In the genomic region with DNA sequence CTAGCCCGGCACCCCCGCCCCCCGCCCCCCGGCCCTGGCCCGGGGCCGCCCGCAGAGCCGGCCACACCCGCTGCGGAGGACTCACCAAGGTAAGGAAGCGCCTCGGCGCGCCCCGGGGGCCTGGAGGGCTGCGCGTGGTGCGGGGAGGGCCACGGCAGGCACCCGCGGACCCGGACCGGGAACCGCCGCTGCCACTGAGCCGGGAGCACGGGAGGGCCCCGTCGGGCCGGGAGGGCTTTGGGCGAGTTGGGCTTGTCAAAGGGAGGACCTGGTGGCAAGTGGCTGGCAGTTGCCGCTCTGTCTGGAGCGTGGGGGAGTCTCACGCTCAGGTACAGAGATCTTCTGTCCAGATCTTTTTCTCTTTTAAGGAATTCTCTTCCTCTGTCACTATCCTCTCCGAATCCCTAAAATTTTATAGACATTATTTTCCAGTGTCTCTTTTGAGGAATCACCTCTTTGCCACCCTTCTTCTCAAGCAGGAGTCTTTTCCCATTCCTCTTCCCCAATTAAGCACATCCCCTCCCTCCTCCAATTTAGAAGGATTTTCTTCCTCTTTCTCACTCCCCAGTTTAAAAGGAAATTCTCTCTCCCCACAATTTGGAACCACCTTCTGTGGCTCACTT, we compare ENCODE assay signal across 12 cellular contexts. TPM values are rescaled to one million over a fixed set of nuclear protein-coding genes. Genes with fewer than 3 reads are reported as not detected.
DNase-seq lines count a peak whose midpoint lies in the region; ATAC-seq and TF ChIP-seq lines count a peak whose summit lies in the region.
"Had no signal": no experiment of that assay in that cellular context is flagged by ENCODE, and none has a peak within 500 bp of the region (broad histone marks: within the 10 kb centered on the region; RNA-seq: fewer than 3 reads in every experiment).

No MANE protein-coding gene starts in this region.

- H3K36me3 ChIP-seq in tibial artery = no peaks in the 10 kb centered on the region
- H3K36me3 ChIP-seq: tibial nerve had no signal

- no peaks in the 10 kb centered on the region for H3K9me3 Mint-ChIP-seq in activated naive CD4-positive, alpha-beta T cell treated with anti-CD3 and anti-CD28 coated beads, Interleukin-2, amount 50 U/mL, for 24 hours
- H3K9me3 Mint-ChIP-seq in immature natural killer cell = peaks cover 0 to 5% (median 0%) of the 10 kb centered on the region in 6 donors

- H3K27me3 ChIP-seq in tibial artery = peaks cover 0 to 95% of the 10 kb centered on the region in 2 donors

- H3K27ac ChIP-seq in tibial artery = no peak overlapping the region
- H3K27ac ChIP-seq: tibial nerve had no signal

- intact Hi-C loops in tibial artery (cut with DNase I; ENCODE audit: low total_unique reads) = no loop called here

- H3K27ac Mint-ChIP-seq in activated naive CD4-positive, alpha-beta T cell treated with anti-CD3 and anti-CD28 coated beads, Interleukin-2, amount 50 U/mL, for 24 hours = peak overlapping the region; percentile 38
- H3K27ac Mint-ChIP-seq in T-helper 17 cell = no peak overlapping the region
- H3K27ac Mint-ChIP-seq in immature natural killer cell = no peak overlapping the region

- H3K9me3 ChIP-seq in T-helper 17 cell (ENCODE audit: control insufficient read depth, low read length, poor library complexity, severe bottlenecking) (no peaks in the 10 kb centered on the region), tibial artery (no peaks in the 10 kb centered on the region)
- H3K9me3 ChIP-seq: tibial nerve had no signal

- no peak for ATAC-seq in T-helper 17 cell
- no peak for ATAC-seq in GM21381 (IDR thresholded peaks at IDR 0.05; ENCODE audit: unreplicated experiment)
- ATAC-seq in GM21786 (IDR thresholded peaks at IDR 0.05; ENCODE audit: unreplicated experiment) = no peak

- H3K27me3 Mint-ChIP-seq in activated naive CD4-positive, alpha-beta T cell treated with anti-CD3 and anti-CD28 coated beads, Interleukin-2, amount 50 U/mL, for 24 hours = peaks cover 70% of the 10 kb centered on the region
- H3K27me3 Mint-ChIP-seq in T-helper 17 cell (peaks cover 92% of the 10 kb centered on the region), immature natural killer cell (ENCODE audit: low read depth in 3 of 3) (peaks cover 30 to 57% (median 34%) of the 10 kb centered on the region in 3 donors)

- H3K36me3 Mint-ChIP-seq in activated naive CD4-positive, alpha-beta T cell treated with anti-CD3 and anti-CD28 coated beads, Interleukin-2, amount 50 U/mL, for 24 hours = no peaks in the 10 kb centered on the region
- peaks cover 13% of the 10 kb centered on the region for H3K36me3 Mint-ChIP-seq in T-helper 17 cell (ENCODE audit: low read depth)
- no peaks in the 10 kb centered on the region for H3K36me3 Mint-ChIP-seq in immature natural killer cell

- DNase-seq in activated naive CD4-positive, alpha-beta T cell (lab: John Stamatoyannopoulos, UW) = no peak
- DNase-seq in T-helper 17 cell (no peak), immature natural killer cell (no peak), tibial artery (peak in 1 of 2 donors; percentile 56), GM13977 (ENCODE audit: low spot score) (no peak)
- DNase-seq: activated CD4-positive, CD25-positive, alpha-beta regulatory T cell; KBM-7 had no signal

- H3K4me3 Mint-ChIP-seq in activated naive CD4-positive, alpha-beta T cell treated with anti-CD3 and anti-CD28 coated beads, Interleukin-2, amount 50 U/mL, for 24 hours = peak overlapping the region; percentile 74
- peak overlapping the region; percentile 88 for H3K4me3 Mint-ChIP-seq in T-helper 17 cell
- H3K4me3 Mint-ChIP-seq in immature natural killer cell = peak overlapping the region; percentile 57 to 83 (median 68)

- TF ChIP-seq CTCF in tibial artery (IDR thresholded peaks at IDR 0.05) (no peak), GM13977 (IDR thresholded peaks at IDR 0.05; ENCODE audit: extremely low read depth, insufficient read depth, missing control alignments) (no peak)

- H3K4me1 Mint-ChIP-seq in activated naive CD4-positive, alpha-beta T cell treated with anti-CD3 and anti-CD28 coated beads, Interleukin-2, amount 50 U/mL, for 24 hours = peaks cover 30% of the 10 kb centered on the region
- H3K4me1 Mint-ChIP-seq in T-helper 17 cell (peaks cover 24% of the 10 kb centered on the region), immature natural killer cell (peaks cover 31 to 33% of the 10 kb centered on the region in 2 donors)

- in situ Hi-C loops in GM13977 (cut with MboI; ENCODE audit: low pct_unique_long_range_greater_than_20kb, low sequenced_read_pairs, unreplicated experiment) = loop anchor here (25.0 kb wide), 1 partner anchor 463 kb away; no protein-coding TSS in a partner anchor

- H3K4me1 ChIP-seq in tibial artery = peaks cover 0 to 35% (median 22%) of the 10 kb centered on the region in 4 donors

- peak overlapping the region; percentile 22 to 24 for H3K4me3 ChIP-seq in tibial artery

RNA-seq across cellular contexts. Expression of a gene that starts 11.3 kb away (rescaled TPM):
- total RNA-seq in T-helper 17 cell = not detected
- polyA plus RNA-seq in immature natural killer cell = not detected
- total RNA-seq: mononuclear cell, tibial nerve had no signal
